In the genomic region with DNA sequence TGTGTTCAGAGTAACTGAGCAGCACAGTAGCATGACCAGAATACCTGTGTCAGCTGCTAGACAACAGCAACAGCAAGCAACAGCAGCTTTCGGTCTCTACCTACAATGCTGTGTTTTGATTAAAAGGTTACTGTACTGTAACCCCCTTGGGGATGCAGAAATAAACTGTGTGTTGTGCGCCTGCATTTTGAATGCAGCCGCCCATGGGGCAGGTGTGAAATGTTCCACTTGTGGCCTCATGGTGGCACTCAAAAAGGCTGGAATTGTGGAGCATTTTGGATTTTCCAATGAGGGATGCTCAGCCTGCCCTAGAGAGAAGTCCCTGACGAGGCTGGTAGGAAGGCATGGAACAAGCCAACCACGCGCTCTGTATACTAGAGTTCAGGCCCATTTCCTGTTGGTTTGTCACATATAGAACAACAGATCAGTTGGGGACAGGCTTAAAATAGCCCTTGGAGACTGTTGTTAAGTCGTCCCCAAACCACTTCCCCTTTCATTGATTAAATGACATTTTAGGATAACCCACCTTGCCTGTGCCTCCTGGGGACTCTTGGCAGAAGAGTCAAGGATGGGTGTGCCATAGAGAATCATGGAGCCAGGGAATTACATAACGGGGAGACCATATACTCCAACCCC, we compare ENCODE assay signal across 1 cellular context.
A peak's percentile ranks its signal among the peaks of the same experiment; 100 is the strongest.
TF ChIP-seq lines count a peak whose summit lies in the region.

No MANE protein-coding gene starts in this region.

TF ChIP-seq in H1, 55 proteins besides CTCF, POLR2A, EP300 and RAD21:
- TF ChIP-seq, protein P1, sequence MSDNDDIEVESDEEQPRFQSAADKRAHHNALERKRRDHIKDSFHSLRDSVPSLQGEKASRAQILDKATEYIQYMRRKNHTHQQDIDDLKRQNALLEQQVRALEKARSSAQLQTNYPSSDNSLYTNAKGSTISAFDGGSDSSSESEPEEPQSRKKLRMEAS (IDR thresholded peaks at IDR 0.05) = peak; percentile 28; the same call in 1 of the 2 replicates
- TF ChIP-seq TEAD4 (IDR thresholded peaks at IDR 0.05; ENCODE audit: low read depth, low read length) = no peak
